Comparison of ENCODE assay signal across 1 cellular context in genomic region chr7:17530741-17531417, GRCh38.
TF ChIP-seq lines count a peak whose summit lies in the region.

No MANE protein-coding gene starts in this region.

TF ChIP-seq in H1, 55 proteins besides CTCF, POLR2A, EP300 and RAD21 (continued from another document):
- TF ChIP-seq, protein P1, sequence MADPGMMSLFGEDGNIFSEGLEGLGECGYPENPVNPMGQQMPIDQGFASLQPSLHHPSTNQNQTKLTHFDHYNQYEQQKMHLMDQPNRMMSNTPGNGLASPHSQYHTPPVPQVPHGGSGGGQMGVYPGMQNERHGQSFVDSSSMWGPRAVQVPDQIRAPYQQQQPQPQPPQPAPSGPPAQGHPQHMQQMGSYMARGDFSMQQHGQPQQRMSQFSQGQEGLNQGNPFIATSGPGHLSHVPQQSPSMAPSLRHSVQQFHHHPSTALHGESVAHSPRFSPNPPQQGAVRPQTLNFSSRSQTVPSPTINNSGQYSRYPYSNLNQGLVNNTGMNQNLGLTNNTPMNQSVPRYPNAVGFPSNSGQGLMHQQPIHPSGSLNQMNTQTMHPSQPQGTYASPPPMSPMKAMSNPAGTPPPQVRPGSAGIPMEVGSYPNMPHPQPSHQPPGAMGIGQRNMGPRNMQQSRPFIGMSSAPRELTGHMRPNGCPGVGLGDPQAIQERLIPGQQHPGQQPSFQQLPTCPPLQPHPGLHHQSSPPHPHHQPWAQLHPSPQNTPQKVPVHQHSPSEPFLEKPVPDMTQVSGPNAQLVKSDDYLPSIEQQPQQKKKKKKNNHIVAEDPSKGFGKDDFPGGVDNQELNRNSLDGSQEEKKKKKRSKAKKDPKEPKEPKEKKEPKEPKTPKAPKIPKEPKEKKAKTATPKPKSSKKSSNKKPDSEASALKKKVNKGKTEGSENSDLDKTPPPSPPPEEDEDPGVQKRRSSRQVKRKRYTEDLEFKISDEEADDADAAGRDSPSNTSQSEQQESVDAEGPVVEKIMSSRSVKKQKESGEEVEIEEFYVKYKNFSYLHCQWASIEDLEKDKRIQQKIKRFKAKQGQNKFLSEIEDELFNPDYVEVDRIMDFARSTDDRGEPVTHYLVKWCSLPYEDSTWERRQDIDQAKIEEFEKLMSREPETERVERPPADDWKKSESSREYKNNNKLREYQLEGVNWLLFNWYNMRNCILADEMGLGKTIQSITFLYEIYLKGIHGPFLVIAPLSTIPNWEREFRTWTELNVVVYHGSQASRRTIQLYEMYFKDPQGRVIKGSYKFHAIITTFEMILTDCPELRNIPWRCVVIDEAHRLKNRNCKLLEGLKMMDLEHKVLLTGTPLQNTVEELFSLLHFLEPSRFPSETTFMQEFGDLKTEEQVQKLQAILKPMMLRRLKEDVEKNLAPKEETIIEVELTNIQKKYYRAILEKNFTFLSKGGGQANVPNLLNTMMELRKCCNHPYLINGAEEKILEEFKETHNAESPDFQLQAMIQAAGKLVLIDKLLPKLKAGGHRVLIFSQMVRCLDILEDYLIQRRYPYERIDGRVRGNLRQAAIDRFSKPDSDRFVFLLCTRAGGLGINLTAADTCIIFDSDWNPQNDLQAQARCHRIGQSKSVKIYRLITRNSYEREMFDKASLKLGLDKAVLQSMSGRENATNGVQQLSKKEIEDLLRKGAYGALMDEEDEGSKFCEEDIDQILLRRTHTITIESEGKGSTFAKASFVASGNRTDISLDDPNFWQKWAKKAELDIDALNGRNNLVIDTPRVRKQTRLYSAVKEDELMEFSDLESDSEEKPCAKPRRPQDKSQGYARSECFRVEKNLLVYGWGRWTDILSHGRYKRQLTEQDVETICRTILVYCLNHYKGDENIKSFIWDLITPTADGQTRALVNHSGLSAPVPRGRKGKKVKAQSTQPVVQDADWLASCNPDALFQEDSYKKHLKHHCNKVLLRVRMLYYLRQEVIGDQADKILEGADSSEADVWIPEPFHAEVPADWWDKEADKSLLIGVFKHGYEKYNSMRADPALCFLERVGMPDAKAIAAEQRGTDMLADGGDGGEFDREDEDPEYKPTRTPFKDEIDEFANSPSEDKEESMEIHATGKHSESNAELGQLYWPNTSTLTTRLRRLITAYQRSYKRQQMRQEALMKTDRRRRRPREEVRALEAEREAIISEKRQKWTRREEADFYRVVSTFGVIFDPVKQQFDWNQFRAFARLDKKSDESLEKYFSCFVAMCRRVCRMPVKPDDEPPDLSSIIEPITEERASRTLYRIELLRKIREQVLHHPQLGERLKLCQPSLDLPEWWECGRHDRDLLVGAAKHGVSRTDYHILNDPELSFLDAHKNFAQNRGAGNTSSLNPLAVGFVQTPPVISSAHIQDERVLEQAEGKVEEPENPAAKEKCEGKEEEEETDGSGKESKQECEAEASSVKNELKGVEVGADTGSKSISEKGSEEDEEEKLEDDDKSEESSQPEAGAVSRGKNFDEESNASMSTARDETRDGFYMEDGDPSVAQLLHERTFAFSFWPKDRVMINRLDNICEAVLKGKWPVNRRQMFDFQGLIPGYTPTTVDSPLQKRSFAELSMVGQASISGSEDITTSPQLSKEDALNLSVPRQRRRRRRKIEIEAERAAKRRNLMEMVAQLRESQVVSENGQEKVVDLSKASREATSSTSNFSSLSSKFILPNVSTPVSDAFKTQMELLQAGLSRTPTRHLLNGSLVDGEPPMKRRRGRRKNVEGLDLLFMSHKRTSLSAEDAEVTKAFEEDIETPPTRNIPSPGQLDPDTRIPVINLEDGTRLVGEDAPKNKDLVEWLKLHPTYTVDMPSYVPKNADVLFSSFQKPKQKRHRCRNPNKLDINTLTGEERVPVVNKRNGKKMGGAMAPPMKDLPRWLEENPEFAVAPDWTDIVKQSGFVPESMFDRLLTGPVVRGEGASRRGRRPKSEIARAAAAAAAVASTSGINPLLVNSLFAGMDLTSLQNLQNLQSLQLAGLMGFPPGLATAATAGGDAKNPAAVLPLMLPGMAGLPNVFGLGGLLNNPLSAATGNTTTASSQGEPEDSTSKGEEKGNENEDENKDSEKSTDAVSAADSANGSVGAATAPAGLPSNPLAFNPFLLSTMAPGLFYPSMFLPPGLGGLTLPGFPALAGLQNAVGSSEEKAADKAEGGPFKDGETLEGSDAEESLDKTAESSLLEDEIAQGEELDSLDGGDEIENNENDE (IDR thresholded peaks at IDR 0.05; ENCODE audit: insufficient replicate concordance, low read length): no peak
- TF ChIP-seq BACH1 (IDR thresholded peaks at IDR 0.05; ENCODE audit: low read length) (no peak), SIRT6 (IDR thresholded peaks at IDR 0.05; ENCODE audit: low read length) (no peak), RFX5 (IDR thresholded peaks at IDR 0.05; ENCODE audit: borderline replicate concordance, low read depth, low read length) (no peak)
